ENCODE assay signal across 1 cellular context in the genomic region with DNA sequence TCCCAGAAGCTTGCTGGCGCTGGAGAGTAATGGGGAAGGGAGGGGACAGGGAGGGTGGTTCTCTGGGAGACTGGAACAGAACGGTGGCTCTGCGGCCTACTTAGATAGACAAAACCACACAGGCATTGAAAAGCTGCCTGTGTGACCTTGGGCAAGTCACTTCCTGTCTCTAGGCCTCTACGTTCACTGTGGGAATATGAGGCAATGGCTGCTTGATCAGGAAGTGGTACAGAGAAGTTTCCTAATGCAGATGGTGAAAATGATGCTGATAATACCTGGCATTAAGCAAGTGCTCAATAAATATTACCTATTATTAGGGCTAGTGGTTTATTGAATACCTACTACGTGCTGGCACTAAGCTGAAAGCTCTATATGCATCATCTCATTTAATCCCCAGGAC.
TF ChIP-seq lines count a peak whose summit lies in the region.

No MANE protein-coding gene starts in this region.

TF ChIP-seq in IMR-90, 13 proteins besides CTCF, POLR2A, EP300 and RAD21 (continued from another document):
- TF ChIP-seq, protein P1, sequence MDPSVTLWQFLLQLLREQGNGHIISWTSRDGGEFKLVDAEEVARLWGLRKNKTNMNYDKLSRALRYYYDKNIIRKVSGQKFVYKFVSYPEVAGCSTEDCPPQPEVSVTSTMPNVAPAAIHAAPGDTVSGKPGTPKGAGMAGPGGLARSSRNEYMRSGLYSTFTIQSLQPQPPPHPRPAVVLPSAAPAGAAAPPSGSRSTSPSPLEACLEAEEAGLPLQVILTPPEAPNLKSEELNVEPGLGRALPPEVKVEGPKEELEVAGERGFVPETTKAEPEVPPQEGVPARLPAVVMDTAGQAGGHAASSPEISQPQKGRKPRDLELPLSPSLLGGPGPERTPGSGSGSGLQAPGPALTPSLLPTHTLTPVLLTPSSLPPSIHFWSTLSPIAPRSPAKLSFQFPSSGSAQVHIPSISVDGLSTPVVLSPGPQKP (IDR thresholded peaks at IDR 0.05; ENCODE audit: borderline replicate concordance, low read depth, low read length) = no peak
- no peak for TF ChIP-seq CHD1 (IDR thresholded peaks at IDR 0.05; ENCODE audit: low read depth, low read length)
TF ChIP-seq in IMR-90: peak in this region for 0.
